8 cellular contexts compared by ENCODE assay signal in the genomic region with DNA sequence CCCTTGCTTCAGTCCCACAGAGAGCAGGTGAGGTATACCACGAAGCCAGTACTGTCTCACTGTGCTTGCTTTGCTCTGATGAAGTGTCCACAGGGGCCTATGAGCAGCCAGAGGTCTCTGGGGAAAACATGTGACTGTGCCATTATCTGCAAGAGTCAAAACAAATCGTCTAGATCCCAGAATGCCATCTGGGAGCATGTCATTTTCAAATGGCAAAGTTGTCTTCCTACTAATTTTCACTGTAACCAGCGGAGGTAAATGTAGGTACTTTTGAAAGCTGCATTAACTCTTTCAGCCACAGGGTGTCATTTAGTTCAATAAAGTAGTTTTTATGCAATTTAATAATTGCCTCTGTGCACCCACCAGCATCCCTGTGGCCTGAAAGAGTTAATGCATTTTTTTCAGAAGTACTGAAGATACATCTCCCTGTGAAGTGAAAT.
DNase-seq lines count a peak whose midpoint lies in the region; ATAC-seq and TF ChIP-seq lines count a peak whose summit lies in the region.

No MANE protein-coding gene starts in this region.

- POLR2A ChIA-PET in HCT116 (lab: Charles Lee): no interaction called here

- peaks cover 51 to 83% of the 10 kb centered on the region in 2 experiments for H3K36me3 ChIP-seq in HCT116 (ENCODE audit: control insufficient read depth in 1 of 2, insufficient read depth in 2 of 2, low read length in 2 of 2)
- peaks cover 0 to 16% of the 10 kb centered on the region in 2 donors for H3K36me3 ChIP-seq in vagina
- peaks cover 0 to 38% (median 14%) of the 10 kb centered on the region in 4 donors for H3K36me3 ChIP-seq in esophagus muscularis mucosa

- no peak for TF ChIP-seq EP300 in esophagus muscularis mucosa (IDR thresholded peaks at IDR 0.05)

- no TSS peak for BruUV-seq in HCT116 (replicated peaks; lab: Mats Ljungman, UMichigan)

- TF ChIP-seq POLR2A in HCT116 (IDR thresholded peaks at IDR 0.05; ENCODE audit: borderline replicate concordance, extremely low read depth, insufficient read depth, insufficient read length) (no peak), vagina (IDR thresholded peaks at IDR 0.05) (no peak), esophagus muscularis mucosa (IDR thresholded peaks at IDR 0.05; ENCODE audit: low read depth) (no peak)

- H3K27me3 ChIP-seq in HCT116 (ENCODE audit: insufficient read depth, low read length) (no peaks in the 10 kb centered on the region), right cardiac atrium (ENCODE audit: control insufficient read depth, insufficient read depth) (no peaks in the 10 kb centered on the region), vagina (no peaks in the 10 kb centered on the region), esophagus muscularis mucosa (no peaks in the 10 kb centered on the region)

- CTCF ChIA-PET in HCT116 (lab: Charles Lee): interaction anchor here (0.8 to 2.3 kb wide), 5 partner anchors 10 to 86 kb away, joined by 3 to 5 read pairs (median 3); no protein-coding TSS in a partner anchor

- DNase-seq in HCT116 (ENCODE audit: low read depth, low spot score) (no peak), NCI-H345 treated with DMSO at 0.1 percent for 48 hours (lab: John Stamatoyannopoulos, UW; ENCODE audit: unreplicated experiment) (peak; percentile 36), right cardiac atrium (no peak), vagina (ENCODE audit: extremely low spot score in 2 of 2) (no peak), esophagus muscularis mucosa (ENCODE audit: extremely low spot score) (no peak)

- TF ChIP-seq CTCF in GM12875 (IDR thresholded peaks at IDR 0.05; ENCODE audit: borderline replicate concordance, insufficient read depth, low read depth, low read length) (peak; percentile 40; the same call in 1 of the 2 replicates), HCT116 (IDR thresholded peaks at IDR 0.05 in 2 of 3, conservative IDR thresholded peaks at IDR 0.05 in 1 of 3; ENCODE audit: borderline replicate concordance in 1 of 3, insufficient read depth in 1 of 3, low read depth in 2 of 3, low read length in 2 of 3) (peak in 2 of 3 experiments; percentile 20 to 46; a peak in 2 of 6 replicates), vagina (IDR thresholded peaks at IDR 0.05) (no peak), esophagus muscularis mucosa (IDR thresholded peaks at IDR 0.05) (no peak)

- RAD21 ChIA-PET in HCT116 (lab: Charles Lee; ENCODE audit: low non-redundant PET in 1 of 2, low total read pairs in 2 of 2, uncharacterized antibody in 2 of 2, unreplicated experiment in 2 of 2): no interaction called here

- H3K27ac ChIP-seq in HCT116 (ENCODE audit: low read depth, low read length) (peak overlapping the region; percentile 96), right cardiac atrium (ENCODE audit: low read length) (no peak overlapping the region), vagina (no peak overlapping the region), esophagus muscularis mucosa (replicated peaks in 1 of 4) (peak overlapping the region in 1 of 4 donors; percentile 4)

- WGBS in right cardiac atrium: 22% methylated on average over 3 of the region's 3 CpGs
- WGBS in esophagus muscularis mucosa: 69% methylated on average over 3 of the region's 3 CpGs

- H4K20me1 ChIP-seq in HCT116 (ENCODE audit: insufficient read depth): no peaks in the 10 kb centered on the region

- 0 out of 2 replicates have a peak, but pooled peaks have one; percentile 4 for TF ChIP-seq RAD21 in HCT116 (IDR thresholded peaks at IDR 0.05; ENCODE audit: low read depth)

- no peak overlapping the region for H2AFZ ChIP-seq in HCT116 (ENCODE audit: low read depth, low read length, poor library complexity, severe bottlenecking)

- no peak overlapping the region for H3K4me3 ChIP-seq in GM12875 (ENCODE audit: low read depth, low read length)
- no peak overlapping the region for H3K4me3 ChIP-seq in HCT116 (replicated peaks in 1 of 2; ENCODE audit: low read depth in 1 of 2, low read length in 2 of 2)
- H3K4me3 ChIP-seq in right cardiac atrium (ENCODE audit: low read length): no peak overlapping the region
- no peak overlapping the region for H3K4me3 ChIP-seq in vagina
- no peak overlapping the region for H3K4me3 ChIP-seq in esophagus muscularis mucosa

- peak; percentile 55 for ATAC-seq in HCT116
- peak; percentile 58 to 63 for ATAC-seq in right cardiac atrium
- ATAC-seq in HG02852 (IDR thresholded peaks at IDR 0.05; ENCODE audit: unreplicated experiment): no peak
- no peak for ATAC-seq in HG03095 (IDR thresholded peaks at IDR 0.05; ENCODE audit: unreplicated experiment)

- no peak overlapping the region for H3K4me2 ChIP-seq in HCT116 (ENCODE audit: low read length)

- intact Hi-C loops in HCT116 (cut with micrococcal nuclease): no loop called here
- intact Hi-C loops in right cardiac atrium (cut with DNase I): no loop called here
- intact Hi-C loops in vagina (cut with DNase I): no loop called here
- intact Hi-C loops in esophagus muscularis mucosa (cut with DNase I): no loop called here

- no peaks in the 10 kb centered on the region for H3K9me2 ChIP-seq in HCT116 (ENCODE audit: insufficient read depth)

- no peaks in the 10 kb centered on the region for H3K9me3 ChIP-seq in HCT116 (ENCODE audit: control insufficient read depth in 1 of 2, insufficient read depth in 1 of 2, low read depth in 1 of 2, low read length in 2 of 2)
- no peaks in the 10 kb centered on the region for H3K9me3 ChIP-seq in right cardiac atrium (ENCODE audit: control insufficient read depth, low read length)
- no peaks in the 10 kb centered on the region for H3K9me3 ChIP-seq in vagina
- H3K9me3 ChIP-seq in esophagus muscularis mucosa: no peaks in the 10 kb centered on the region

- peaks cover 100% of the 10 kb centered on the region for H3K79me2 ChIP-seq in HCT116 (ENCODE audit: insufficient read depth, low read length)

- H3K4me1 ChIP-seq in HCT116 (ENCODE audit: control insufficient read depth in 1 of 2, insufficient read depth in 2 of 2, low read length in 2 of 2) (peaks cover 45 to 50% of the 10 kb centered on the region in 2 experiments), right cardiac atrium (ENCODE audit: control insufficient read depth, insufficient read depth, low read length) (peaks cover 2% of the 10 kb centered on the region), vagina (peaks cover 15% of the 10 kb centered on the region), esophagus muscularis mucosa (peaks cover 15 to 30% (median 21%) of the 10 kb centered on the region in 4 donors)

- no peak overlapping the region for H3K9ac ChIP-seq in HCT116 (ENCODE audit: low read length)

TF ChIP-seq in HCT116, 20 proteins besides CTCF, POLR2A, EP300 and RAD21:
- TF ChIP-seq JUND (IDR thresholded peaks at IDR 0.05) (no peak), FOSL1 (IDR thresholded peaks at IDR 0.05; ENCODE audit: low read depth) (no peak)

Comparison
In these comparisons a context has a peak if more than half of its experiments do, and no peak if none do; other contexts are left out.
1. CTCF ChIP-seq: peak in GM12875 (single experiment) and HCT116 (2 of 3); none in vagina (0 of 3) and esophagus muscularis mucosa (0 of 3).
2. ATAC-seq: peak in HCT116 (single experiment) and right cardiac atrium (2 of 2); none in HG02852 (single experiment) and HG03095 (single experiment).